8 cellular contexts compared by ENCODE assay signal in the genomic region with DNA sequence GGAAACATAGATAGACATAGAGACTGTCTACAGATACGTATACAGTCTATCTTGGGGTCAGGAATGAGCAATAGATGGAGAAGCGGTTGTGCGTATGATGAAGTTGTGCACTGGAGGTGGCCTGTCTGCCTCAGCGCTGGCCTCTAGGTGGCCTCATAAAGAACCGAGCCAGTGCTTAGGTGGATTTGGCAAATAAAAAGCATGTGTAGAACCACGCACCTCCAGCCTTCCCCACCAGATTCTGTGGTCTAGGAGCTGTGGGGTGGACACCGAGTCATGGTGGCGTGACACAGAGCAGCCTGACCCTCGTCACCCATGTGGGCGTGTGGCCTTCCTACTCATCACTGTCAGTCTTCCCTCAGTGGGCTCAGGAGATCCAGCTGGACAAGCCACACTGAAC. TPM values are rescaled to one million over a fixed set of nuclear protein-coding genes. Genes with fewer than 3 reads are reported as not detected.
DNase-seq lines count a peak whose midpoint lies in the region; ATAC-seq and TF ChIP-seq lines count a peak whose summit lies in the region.

No MANE protein-coding gene starts in this region.

- H2BK120ac ChIP-seq in mesendoderm (ENCODE audit: low read depth, low read length) = no peak overlapping the region

- intact Hi-C loops in CD14-positive monocyte (cut with micrococcal nuclease) = no loop called here

- H3K4me1 Mint-ChIP-seq in CD14-positive monocyte = peaks cover 77% of the 10 kb centered on the region
- H3K4me1 Mint-ChIP-seq in stimulated activated naive CD8-positive, alpha-beta T cell treated with anti-CD3 and anti-CD28 coated beads, Interleukin-15, amount 100 ng/mL, for 72 hours = peaks cover 83% of the 10 kb centered on the region

- no peaks in the 10 kb centered on the region for H3K27me3 ChIP-seq in mesendoderm (ENCODE audit: insufficient read depth, low read length, poor library complexity)

- no peak overlapping the region for H4K5ac ChIP-seq in mesendoderm (ENCODE audit: low read length)

- no peak overlapping the region for H3K18ac ChIP-seq in mesendoderm (ENCODE audit: low read length)

- POLR2A ChIA-PET in HEK293 (lab: Yijun Ruan, JAX) = interaction anchor here (0.5 to 0.7 kb wide), 4 partner anchors 13 to 206 kb away, joined by 3 to 5 read pairs (median 4); no protein-coding TSS in a partner anchor

- no peak overlapping the region for H3K9ac ChIP-seq in mesendoderm (ENCODE audit: low read length)

- no peaks in the 10 kb centered on the region for H3K9me3 ChIP-seq in HEK293 (ENCODE audit: control insufficient read depth, insufficient read depth, low read depth, low read length)

- peaks cover 77 to 95% of the 10 kb centered on the region in 2 donors for H3K36me3 Mint-ChIP-seq in CD14-positive monocyte

- H3K4me3 ChIP-seq in HEK293 (ENCODE audit: low read depth, low read length) = no peak overlapping the region
- H3K4me3 ChIP-seq in mesendoderm (ENCODE audit: low read length) = no peak overlapping the region

- peak; percentile 91 for DNase-seq in CD14-positive monocyte (ENCODE audit: low spot score)
- DNase-seq in activated CD4-positive, alpha-beta T cell treated with anti-CD3 and anti-CD28 coated beads, Interleukin-2, amount 50 U/mL, for 48 hours = peak; percentile 50 to 59
- DNase-seq in hepatic stellate cell (ENCODE audit: low spot score) = peak; percentile 50
- DNase-seq in stimulated activated naive CD8-positive, alpha-beta T cell treated with anti-CD3 and anti-CD28 coated beads, Interleukin-15, amount 100 ng/mL, for 72 hours = peak; percentile 21 to 68
- no peak for DNase-seq in mesendoderm
- no peak for DNase-seq in epidermal melanocyte (ENCODE audit: insufficient read length, low spot score)
- no peak for DNase-seq in SHP77 treated with DMSO at 0.1 percent for 48 hours (lab: John Stamatoyannopoulos, UW)

- H3K27ac ChIP-seq in HEK293 (ENCODE audit: extremely low read depth, low read depth, low read length) (no peak overlapping the region), mesendoderm (ENCODE audit: low read depth, low read length) (no peak overlapping the region)

- H4K8ac ChIP-seq in mesendoderm (ENCODE audit: low read depth, low read length) = no peak overlapping the region

- H3K4me3 Mint-ChIP-seq in CD14-positive monocyte = peak overlapping the region; percentile 56 to 62
- H3K4me3 Mint-ChIP-seq in stimulated activated naive CD8-positive, alpha-beta T cell treated with anti-CD3 and anti-CD28 coated beads, Interleukin-15, amount 100 ng/mL, for 72 hours = peak overlapping the region; percentile 76 to 83

- H3K4me2 ChIP-seq in mesendoderm (ENCODE audit: low read length) = no peak overlapping the region

- H3K36me3 ChIP-seq in HEK293 (ENCODE audit: control insufficient read depth in 2 of 2, insufficient read depth in 1 of 2, low read length in 2 of 2) = peaks cover 0 to 76% of the 10 kb centered on the region in 2 experiments; a peak in 2 of 3 replicates
- H3K36me3 ChIP-seq in mesendoderm (ENCODE audit: control insufficient read depth, insufficient read depth, low read length) = peaks cover 1% of the 10 kb centered on the region

- no peak overlapping the region for H3K23ac ChIP-seq in mesendoderm (ENCODE audit: low read length)

- H3K27ac Mint-ChIP-seq in CD14-positive monocyte = peak overlapping the region; percentile 99 to 100 (median 99)
- peak overlapping the region; percentile 82 to 92 for H3K27ac Mint-ChIP-seq in stimulated activated naive CD8-positive, alpha-beta T cell treated with anti-CD3 and anti-CD28 coated beads, Interleukin-15, amount 100 ng/mL, for 72 hours

- H3K4me1 ChIP-seq in HEK293 (ENCODE audit: control insufficient read depth, insufficient read depth, low read length) (peaks cover 10% of the 10 kb centered on the region), mesendoderm (ENCODE audit: control insufficient read depth, low read depth, low read length) (peaks cover 5% of the 10 kb centered on the region)

- no peak overlapping the region for H3K56ac ChIP-seq in mesendoderm (ENCODE audit: low read length)

- H3K9me3 Mint-ChIP-seq in CD14-positive monocyte = peaks cover 0 to 2% (median 0%) of the 10 kb centered on the region in 7 donors
- no peaks in the 10 kb centered on the region for H3K9me3 Mint-ChIP-seq in stimulated activated naive CD8-positive, alpha-beta T cell treated with anti-CD3 and anti-CD28 coated beads, Interleukin-15, amount 100 ng/mL, for 72 hours

- no peak overlapping the region for H2BK15ac ChIP-seq in mesendoderm (replicated peaks; ENCODE audit: low read depth)

- peaks cover 49% of the 10 kb centered on the region for H3K79me2 ChIP-seq in mesendoderm (ENCODE audit: control insufficient read depth, insufficient read depth, low read length)

- H3K27me3 Mint-ChIP-seq in CD14-positive monocyte (ENCODE audit: low read depth in 3 of 3) = no peaks in the 10 kb centered on the region
- no peaks in the 10 kb centered on the region for H3K27me3 Mint-ChIP-seq in stimulated activated naive CD8-positive, alpha-beta T cell treated with anti-CD3 and anti-CD28 coated beads, Interleukin-15, amount 100 ng/mL, for 72 hours

- TF ChIP-seq CTCF in CD14-positive monocyte (IDR thresholded peaks at IDR 0.05) (peak; percentile 74), HEK293 (tag by site-specific recombination; IDR thresholded peaks at IDR 0.05) (peak; percentile 51; the same call in 1 of the 2 replicates)

- H2AK5ac ChIP-seq in mesendoderm (ENCODE audit: low read length) = no peak overlapping the region

- no peak overlapping the region for H3K4ac ChIP-seq in mesendoderm (ENCODE audit: low read depth, low read length)

- no CpG with 5 or more reads among the region's 10 CpGs for WGBS in mesendoderm (ENCODE audit: extremely low coverage, insufficient coverage, low lambda C conversion rate)

- no peak overlapping the region for H2BK5ac ChIP-seq in mesendoderm (ENCODE audit: low read length)

- H3K79me1 ChIP-seq in mesendoderm (ENCODE audit: low read length) = peaks cover 27% of the 10 kb centered on the region

- ATAC-seq in stimulated activated naive CD8-positive, alpha-beta T cell treated with anti-CD3 and anti-CD28 coated beads, Interleukin-15, amount 100 ng/mL, for 72 hours = peak; percentile 56

- CTCF ChIA-PET in HEK293 (lab: Yijun Ruan, JAX) = interaction anchor here (0.5 to 3.6 kb wide), 8 partner anchors 9 to 345 kb away, joined by 3 to 29 read pairs (median 5); partner anchors contain the start of gene SOCS3

TF ChIP-seq in HEK293, 187 proteins besides CTCF, POLR2A, EP300 and RAD21:
- TF ChIP-seq ZBTB17 (tag by site-specific recombination; IDR thresholded peaks at IDR 0.05) = peak; percentile 29
- peak; percentile 36; the same call in 1 of the 2 replicates for TF ChIP-seq ZFHX2 (tag by site-specific recombination; conservative IDR thresholded peaks at IDR 0.05)
- no peak for TF ChIP-seq ZNF626 (tag by site-specific recombination; IDR thresholded peaks at IDR 0.05)
- no peak for TF ChIP-seq ZNF423 (tag by site-specific recombination; IDR thresholded peaks at IDR 0.05)
- peak; percentile 42; the same call in 1 of the 2 replicates for TF ChIP-seq EGR2 (tag by site-specific recombination; IDR thresholded peaks at IDR 0.05; ENCODE audit: low read depth)

RNA-seq across cellular contexts. Expression of gene PGS1, which starts 34.0 kb away (rescaled TPM):
- 10 to 100 TPM; 26.0 to 28.0 TPM for polyA plus RNA-seq in CD14-positive monocyte
- polyA plus RNA-seq in mesendoderm (2013, experiment 1 of 2) = 24.0 TPM
- 23.5 TPM for polyA plus RNA-seq in mesendoderm (2013, experiment 2 of 2)

RNA-seq across cellular contexts. Expression of gene SOCS3, which starts 52.5 kb away (rescaled TPM):
- 100 to 1,000 TPM; 123 to 144 TPM for polyA plus RNA-seq in CD14-positive monocyte
- polyA plus RNA-seq in mesendoderm (2013, experiment 1 of 2) = 11.2 TPM
- polyA plus RNA-seq in mesendoderm (2013, experiment 2 of 2) = 11.0 TPM

Comparison
In these comparisons a context has a peak if more than half of its experiments do, and no peak if none do; other contexts are left out.
1. DNase-seq: peak in CD14-positive monocyte (single experiment), activated CD4-positive, alpha-beta T cell treated with anti-CD3 and anti-CD28 coated beads, Interleukin-2, amount 50 U/mL, for 48 hours (2 of 2), hepatic stellate cell (single experiment) and stimulated activated naive CD8-positive, alpha-beta T cell treated with anti-CD3 and anti-CD28 coated beads, Interleukin-15, amount 100 ng/mL, for 72 hours (2 of 2); none in mesendoderm (single experiment), epidermal melanocyte (single experiment) and SHP77 treated with DMSO at 0.1 percent for 48 hours (single experiment).